3 cellular contexts compared by ENCODE assay signal in the genomic region with DNA sequence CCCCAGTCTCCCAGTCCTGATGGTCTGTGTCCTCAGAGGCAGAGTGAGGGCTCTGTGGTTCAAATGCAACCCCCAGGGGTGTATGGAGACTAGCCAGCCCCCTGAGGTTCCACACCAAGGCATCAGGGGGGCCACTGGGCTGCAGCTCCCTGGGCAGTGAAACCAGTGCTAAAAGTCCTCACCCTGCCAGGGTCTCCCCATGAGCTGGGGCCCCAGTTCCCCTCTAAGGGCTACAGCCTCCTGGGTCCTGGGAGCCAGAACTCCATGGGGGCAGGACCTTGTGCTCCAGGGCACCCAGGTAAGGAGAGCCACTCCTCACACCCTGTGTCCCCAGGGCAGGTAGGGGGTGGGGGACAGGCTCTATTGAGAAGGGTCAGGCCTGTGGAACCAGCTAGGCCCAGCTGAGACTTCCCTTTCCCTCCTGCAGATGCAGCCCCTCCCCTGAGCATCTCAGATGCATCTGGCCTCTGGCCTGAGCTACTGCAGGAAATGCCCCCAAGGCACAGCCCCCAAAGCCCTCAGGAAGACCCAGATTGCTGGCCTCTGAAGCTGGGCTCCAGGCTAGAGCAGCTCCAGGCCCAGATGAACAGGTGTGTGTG.
TF ChIP-seq lines count a peak whose summit lies in the region.

No MANE protein-coding gene starts in this region.

TF ChIP-seq in GM23338, 12 proteins besides CTCF, POLR2A, EP300 and RAD21:
- TF ChIP-seq STAT1 (IDR thresholded peaks at IDR 0.05; ENCODE audit: unreplicated experiment) (no peak), POLR2AphosphoS5 (IDR thresholded peaks at IDR 0.05; ENCODE audit: low read depth) (no peak), ETS1 (IDR thresholded peaks at IDR 0.05) (no peak), REST (IDR thresholded peaks at IDR 0.05; ENCODE audit: unreplicated experiment) (no peak), CREB1 (CRISPR knock-in tag; IDR thresholded peaks at IDR 0.05; ENCODE audit: low read depth) (no peak), EZH2phosphoT487 (IDR thresholded peaks at IDR 0.05; ENCODE audit: unreplicated experiment) (no peak), NANOG (IDR thresholded peaks at IDR 0.05; ENCODE audit: borderline replicate concordance) (no peak)

TF ChIP-seq in WTC11, 78 proteins besides CTCF, POLR2A, EP300 and RAD21:
- TF ChIP-seq ATF1 (CRISPR knock-in tag; IDR thresholded peaks at IDR 0.05) (no peak), ZNF317 (CRISPR knock-in tag; IDR thresholded peaks at IDR 0.05; ENCODE audit: borderline replicate concordance, low read depth) (no peak), SP1 (CRISPR knock-in tag; conservative IDR thresholded peaks at IDR 0.05) (no peak), E2F4 (CRISPR knock-in tag; IDR thresholded peaks at IDR 0.05; ENCODE audit: borderline replicate concordance, low read depth) (no peak), FOXJ3 (CRISPR knock-in tag; IDR thresholded peaks at IDR 0.05; ENCODE audit: borderline replicate concordance) (no peak), ZNF423 (CRISPR knock-in tag; IDR thresholded peaks at IDR 0.05) (no peak), EMX1 (CRISPR knock-in tag; IDR thresholded peaks at IDR 0.05) (no peak), CBFB (CRISPR knock-in tag; IDR thresholded peaks at IDR 0.05; ENCODE audit: low read depth) (no peak), ZNF416 (CRISPR knock-in tag; IDR thresholded peaks at IDR 0.05) (no peak)
- TF ChIP-seq, protein P1, sequence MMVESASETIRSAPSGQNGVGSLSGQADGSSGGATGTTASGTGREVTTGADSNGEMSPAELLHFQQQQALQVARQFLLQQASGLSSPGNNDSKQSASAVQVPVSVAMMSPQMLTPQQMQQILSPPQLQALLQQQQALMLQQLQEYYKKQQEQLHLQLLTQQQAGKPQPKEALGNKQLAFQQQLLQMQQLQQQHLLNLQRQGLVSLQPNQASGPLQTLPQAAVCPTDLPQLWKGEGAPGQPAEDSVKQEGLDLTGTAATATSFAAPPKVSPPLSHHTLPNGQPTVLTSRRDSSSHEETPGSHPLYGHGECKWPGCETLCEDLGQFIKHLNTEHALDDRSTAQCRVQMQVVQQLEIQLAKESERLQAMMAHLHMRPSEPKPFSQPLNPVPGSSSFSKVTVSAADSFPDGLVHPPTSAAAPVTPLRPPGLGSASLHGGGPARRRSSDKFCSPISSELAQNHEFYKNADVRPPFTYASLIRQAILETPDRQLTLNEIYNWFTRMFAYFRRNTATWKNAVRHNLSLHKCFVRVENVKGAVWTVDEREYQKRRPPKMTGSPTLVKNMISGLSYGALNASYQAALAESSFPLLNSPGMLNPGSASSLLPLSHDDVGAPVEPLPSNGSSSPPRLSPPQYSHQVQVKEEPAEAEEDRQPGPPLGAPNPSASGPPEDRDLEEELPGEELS (CRISPR knock-in tag; IDR thresholded peaks at IDR 0.05) = no peak

TF ChIP-seq in HepG2, 621 proteins besides CTCF, POLR2A, EP300 and RAD21:
- TF ChIP-seq MXD4 (CRISPR knock-in tag; IDR thresholded peaks at IDR 0.05) (no peak), REXO4 (CRISPR knock-in tag; IDR thresholded peaks at IDR 0.05; ENCODE audit: borderline replicate concordance) (0 out of 2 replicates have a peak, but pooled peaks have one; percentile 30)
